ENCODE assay signal across 13 cellular contexts in genomic region chr7:12716722-12717121, GRCh38. TPM values are rescaled to one million over a fixed set of nuclear protein-coding genes. Genes with fewer than 3 reads are reported as not detected.
DNase-seq lines count a peak whose midpoint lies in the region; ATAC-seq and TF ChIP-seq lines count a peak whose summit lies in the region.
"Had no signal": no experiment of that assay in that cellular context is flagged by ENCODE, and none has a peak within 500 bp of the region (broad histone marks: within the 10 kb centered on the region; RNA-seq: fewer than 3 reads in every experiment).

No MANE protein-coding gene starts in this region.

- no peaks in the 10 kb centered on the region for H3K36me3 Mint-ChIP-seq in endothelial cell (ENCODE audit: low read depth, unreplicated experiment)

- ATAC-seq in GM18498 (IDR thresholded peaks at IDR 0.05; ENCODE audit: unreplicated experiment): no peak

- H3K27ac ChIP-seq in 22Rv1: peak overlapping the region; percentile 97

- DNase-seq in NCI-H82 (lab: John Stamatoyannopoulos, UW) (peak; percentile 71), endothelial cell (ENCODE audit: low spot score) (no peak), retinal pigment epithelial cell (ENCODE audit: low read depth) (peak; percentile 86), hypothalamus (lab: John Stamatoyannopoulos, UW) (no peak), pons (ENCODE audit: low spot score) (no peak), HPDE6-E6E7 (ENCODE audit: extremely low spot score) (no peak)
- DNase-seq: activated CD4-positive, alpha-beta T cell treated with anti-CD3 and anti-CD28 coated beads for 48 hours; activated T-cell treated with anti-CD3 and anti-CD28 coated beads, Interleukin-2, amount 50 U/mL, for 1 hour; NCI-H2029; stimulated activated naive CD4-positive, alpha-beta T cell had no signal

- no peak overlapping the region for H3K4me3 Mint-ChIP-seq in endothelial cell (ENCODE audit: unreplicated experiment)
- H3K4me3 Mint-ChIP-seq: dendritic cell treated with granulocyte-macrophage colony-stimulating factor and Interleukin-4, amounts not matched to agents 40 ng/mL and 50 ng/mL, for 4 days had no signal

- peaks cover 2% of the 10 kb centered on the region for H3K27me3 Mint-ChIP-seq in endothelial cell (ENCODE audit: unreplicated experiment)
- H3K27me3 Mint-ChIP-seq: dendritic cell treated with granulocyte-macrophage colony-stimulating factor and Interleukin-4, amounts not matched to agents 40 ng/mL and 50 ng/mL, for 4 days had no signal

- no peak overlapping the region for H3K4me3 ChIP-seq in retinal pigment epithelial cell (ENCODE audit: low read length)

- no peak for TF ChIP-seq CTCF in 22Rv1 (IDR thresholded peaks at IDR 0.05)
- TF ChIP-seq CTCF in endothelial cell (IDR thresholded peaks at IDR 0.05; ENCODE audit: unreplicated experiment): no peak
- no peak for TF ChIP-seq CTCF in retinal pigment epithelial cell (conservative IDR thresholded peaks at IDR 0.05; ENCODE audit: low read depth, low read length)

- peak overlapping the region; percentile 93 for H3K27ac Mint-ChIP-seq in endothelial cell (ENCODE audit: unreplicated experiment)

- no peaks in the 10 kb centered on the region for H3K9me3 Mint-ChIP-seq in endothelial cell (ENCODE audit: unreplicated experiment)
- H3K9me3 Mint-ChIP-seq: dendritic cell treated with granulocyte-macrophage colony-stimulating factor and Interleukin-4, amounts not matched to agents 40 ng/mL and 50 ng/mL, for 4 days had no signal

- peaks cover 67% of the 10 kb centered on the region for H3K4me1 Mint-ChIP-seq in endothelial cell (ENCODE audit: unreplicated experiment)

RNA-seq across cellular contexts. Expression of gene ARL4A, which starts 29.3 kb away (rescaled TPM):
- total RNA-seq in endothelial cell (ENCODE audit: unreplicated experiment): 41.2 TPM

Comparison
In these comparisons a context has a peak if more than half of its experiments do, and no peak if none do; other contexts are left out.
1. DNase-seq: peak in NCI-H82 (single experiment) and retinal pigment epithelial cell (single experiment); none in endothelial cell (single experiment), hypothalamus (0 of 51), pons (single experiment) and HPDE6-E6E7 (single experiment).